8 cellular contexts compared by ENCODE assay signal in the genomic region with DNA sequence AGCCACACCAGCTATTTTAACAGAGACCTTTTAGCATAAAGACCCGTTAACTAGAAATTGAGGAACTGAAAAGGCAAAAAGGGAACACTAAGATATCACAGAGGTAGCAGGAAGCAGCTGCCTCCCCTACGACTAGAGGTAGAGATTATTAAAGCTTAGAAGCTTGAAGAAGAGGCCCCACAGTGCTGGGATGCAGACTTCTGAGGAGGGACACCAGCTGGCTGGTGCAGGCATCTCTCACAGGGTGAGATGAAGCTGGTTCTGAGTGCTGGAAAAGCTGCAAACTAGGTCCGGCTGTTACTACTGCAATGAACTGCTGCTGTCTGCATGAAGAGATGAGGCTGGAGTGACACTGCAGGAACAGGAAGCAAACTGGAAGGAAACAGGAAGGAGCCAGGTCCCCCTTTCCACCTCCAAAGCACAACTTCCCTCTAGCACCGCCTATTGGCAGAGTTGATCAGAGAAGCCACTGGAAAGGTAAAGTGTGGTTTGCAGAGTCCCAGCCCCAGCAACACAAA.
DNase-seq lines count a peak whose midpoint lies in the region; ATAC-seq and TF ChIP-seq lines count a peak whose summit lies in the region.

No MANE protein-coding gene starts in this region.

- H3K79me2 ChIP-seq in Loucy (ENCODE audit: insufficient read depth, low read length): no peaks in the 10 kb centered on the region

- TF ChIP-seq CTCF in Loucy (conservative IDR thresholded peaks at IDR 0.05; ENCODE audit: low read length): peak; percentile 67
- TF ChIP-seq CTCF in thyroid gland (IDR thresholded peaks at IDR 0.05): no peak

- peak; percentile 97 for ATAC-seq in GM18498 (IDR thresholded peaks at IDR 0.05; ENCODE audit: unreplicated experiment)

- intact Hi-C loops in thyroid gland (cut with DNase I): no loop called here

- H3K9me3 ChIP-seq in Loucy (ENCODE audit: insufficient read depth, low read depth, low read length) (no peaks in the 10 kb centered on the region), thyroid gland (no peaks in the 10 kb centered on the region), MG63 (no peaks in the 10 kb centered on the region)

- no peaks in the 10 kb centered on the region for H3F3A ChIP-seq in Loucy (ENCODE audit: low read depth)

- WGBS in thyroid gland, 2 donors: 69 to 70% methylated on average over 4 of the region's 4 CpGs

- peak overlapping the region; percentile 76 for H2AFZ ChIP-seq in Loucy (ENCODE audit: low read length)

- H3K4me3 ChIP-seq in Loucy (ENCODE audit: low read length, poor library complexity, severe bottlenecking) (peak overlapping the region; percentile 46), thyroid gland (replicated peaks in 1 of 3) (no peak overlapping the region), MG63 (no peak overlapping the region)

- H3K4me2 ChIP-seq in Loucy (ENCODE audit: low read depth, low read length, poor library complexity, severe bottlenecking): peak overlapping the region; percentile 27

- CTCF ChIA-PET in HEK293T (lab: Yijun Ruan, JAX): no interaction called here

- H3K36me3 ChIP-seq in Loucy (ENCODE audit: insufficient read depth, low read length): no peaks in the 10 kb centered on the region
- no peaks in the 10 kb centered on the region for H3K36me3 ChIP-seq in thyroid gland
- no peaks in the 10 kb centered on the region for H3K36me3 ChIP-seq in MG63

- H3K27me3 ChIP-seq in Loucy (ENCODE audit: insufficient read depth, low read length, poor library complexity, severe bottlenecking) (no peaks in the 10 kb centered on the region), thyroid gland (no peaks in the 10 kb centered on the region), MG63 (no peaks in the 10 kb centered on the region)

- H3K9ac ChIP-seq in Loucy (ENCODE audit: low read depth, low read length, poor library complexity, severe bottlenecking): no peak overlapping the region

- no peak for TF ChIP-seq POLR2A in thyroid gland (IDR thresholded peaks at IDR 0.05)

- POLR2A ChIA-PET in HEK293T (lab: Yijun Ruan, JAX): no interaction called here

- H3K9me2 ChIP-seq in Loucy (replicated peaks; ENCODE audit: low read depth, low read length): no peaks in the 10 kb centered on the region

- no peaks in the 10 kb centered on the region for H4K20me1 ChIP-seq in Loucy (ENCODE audit: insufficient read depth, low read length, poor library complexity, severe bottlenecking)

- H3K27ac ChIP-seq in thyroid gland: no peak overlapping the region

- DNase-seq in Ammon's horn (ENCODE audit: low spot score) (peak; percentile 4), HEK293T (ENCODE audit: extremely low spot score) (peak; percentile 38), cerebellar cortex (ENCODE audit: low spot score) (peak; percentile 3), thyroid gland (no peak), dedifferentiated amniotic fluid mesenchymal stem cell (ENCODE audit: extremely low spot score) (no peak), MG63 (no peak)

- peaks cover 13% of the 10 kb centered on the region for H3K4me1 ChIP-seq in Loucy (ENCODE audit: insufficient read depth, low read length, poor library complexity, severe bottlenecking)
- no peaks in the 10 kb centered on the region for H3K4me1 ChIP-seq in thyroid gland

TF ChIP-seq in HEK293T, 16 proteins besides CTCF, POLR2A, EP300 and RAD21:
- TF ChIP-seq FOXA1 (IDR thresholded peaks at IDR 0.05): no peak
- TF ChIP-seq HDGF (IDR thresholded peaks at IDR 0.05; ENCODE audit: borderline replicate concordance): no peak
- TF ChIP-seq ARNT (IDR thresholded peaks at IDR 0.05): no peak
- TF ChIP-seq ZNF384 (IDR thresholded peaks at IDR 0.05): no peak
- TF ChIP-seq ELF4 (IDR thresholded peaks at IDR 0.05): no peak
- no peak for TF ChIP-seq L3MBTL2 (conservative IDR thresholded peaks at IDR 0.05)
- TF ChIP-seq FOXK2 (IDR thresholded peaks at IDR 0.05): no peak
- TF ChIP-seq LEF1 (IDR thresholded peaks at IDR 0.05; ENCODE audit: borderline replicate concordance): no peak
- no peak for TF ChIP-seq TARDBP (IDR thresholded peaks at IDR 0.05)
- no peak for TF ChIP-seq SP1 (IDR thresholded peaks at IDR 0.05)
- no peak for TF ChIP-seq SUZ12 (IDR thresholded peaks at IDR 0.05)
- TF ChIP-seq BHLHE40 (IDR thresholded peaks at IDR 0.05; ENCODE audit: borderline replicate concordance): no peak
- no peak for TF ChIP-seq PKNOX1 (IDR thresholded peaks at IDR 0.05)
- TF ChIP-seq CTBP1 (IDR thresholded peaks at IDR 0.05; ENCODE audit: borderline replicate concordance): no peak
- no peak for TF ChIP-seq NFRKB (IDR thresholded peaks at IDR 0.05)
- TF ChIP-seq FOXM1 (IDR thresholded peaks at IDR 0.05; ENCODE audit: borderline replicate concordance): no peak

Comparison
In these comparisons a context has a peak if more than half of its experiments do, and no peak if none do; other contexts are left out.
1. DNase-seq: peak in Ammon's horn (single experiment), HEK293T (single experiment) and cerebellar cortex (single experiment); none in thyroid gland (0 of 2), dedifferentiated amniotic fluid mesenchymal stem cell (single experiment) and MG63 (single experiment).